ENCODE assay signal across 14 cellular contexts in the genomic region with DNA sequence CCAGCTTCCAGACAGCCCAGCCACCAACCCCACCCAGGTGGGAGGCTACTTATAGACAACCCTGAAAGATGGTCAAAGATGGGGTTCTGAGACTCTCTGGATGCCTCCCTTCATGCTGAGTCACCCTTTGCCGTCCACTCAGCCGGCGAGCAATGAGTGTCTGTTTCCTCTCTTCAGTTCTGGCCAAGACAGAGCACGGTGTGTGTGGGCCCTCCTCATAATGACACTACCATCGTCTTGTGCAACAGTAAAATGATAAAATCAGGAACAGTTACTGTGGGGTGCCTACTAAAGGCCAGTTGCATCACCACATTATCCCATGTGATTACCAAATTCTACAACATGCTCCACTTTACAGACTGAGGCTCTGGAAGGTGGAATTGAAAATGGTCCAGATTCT. TPM values are rescaled to one million over a fixed set of nuclear protein-coding genes. Genes with fewer than 3 reads are reported as not detected.
DNase-seq lines count a peak whose midpoint lies in the region; ATAC-seq and TF ChIP-seq lines count a peak whose summit lies in the region.
"Had no signal": no experiment of that assay in that cellular context is flagged by ENCODE, and none has a peak within 500 bp of the region (broad histone marks: within the 10 kb centered on the region; RNA-seq: fewer than 3 reads in every experiment).

No MANE protein-coding gene starts in this region.

- H3K4me3 Mint-ChIP-seq in MCF 10A (ENCODE audit: unreplicated experiment) = peak overlapping the region; percentile 21

- ATAC-seq in gastroesophageal sphincter (peak; percentile 77), HG02852 (IDR thresholded peaks at IDR 0.05; ENCODE audit: unreplicated experiment) (no peak)
- ATAC-seq: foreskin keratinocyte had no signal

- DNase-seq in MCF 10A (ENCODE audit: unreplicated experiment) (peak; percentile 95), breast epithelium (ENCODE audit: low spot score in 2 of 2) (no peak), SKM-1 (lab: John Stamatoyannopoulos, UW; ENCODE audit: unreplicated experiment) (peak; percentile 20), NCI-H526 (lab: John Stamatoyannopoulos, UW) (no peak), SHP77 treated with DMSO at 0.1 percent for 48 hours (lab: John Stamatoyannopoulos, UW) (no peak)
- no peak for DNase-seq in central memory CD4-positive, alpha-beta T cell
- DNase-seq: caudate nucleus, foreskin keratinocyte, NCI-H146 had no signal

- H3K27me3 ChIP-seq in breast epithelium (no peaks in the 10 kb centered on the region), gastroesophageal sphincter (no peaks in the 10 kb centered on the region)
- H3K27me3 ChIP-seq: foreskin keratinocyte had no signal

- no peaks in the 10 kb centered on the region for H3K36me3 Mint-ChIP-seq in MCF 10A (ENCODE audit: insufficient read depth, unreplicated experiment)

- CTCF ChIA-PET in MCF 10A (lab: Yijun Ruan, JAX) = no interaction called here

- intact Hi-C loops in MCF 10A (cut with micrococcal nuclease) (no loop called here), breast epithelium (cut with DNase I; ENCODE audit: low total_unique reads) (loop anchor here (2.0 kb wide), 1 partner anchor 68 kb away; no protein-coding TSS in a partner anchor)

- peaks cover 48% of the 10 kb centered on the region for H3K4me1 Mint-ChIP-seq in MCF 10A (ENCODE audit: insufficient read depth, unreplicated experiment)

- TF ChIP-seq CTCF in MCF 10A (IDR thresholded peaks at IDR 0.05; ENCODE audit: unreplicated experiment) (no peak), breast epithelium (IDR thresholded peaks at IDR 0.05) (no peak), gastroesophageal sphincter (IDR thresholded peaks at IDR 0.05) (no peak)

- no peak overlapping the region for H3K27ac Mint-ChIP-seq in MCF 10A (ENCODE audit: low read depth, unreplicated experiment)

- POLR2A ChIA-PET in MCF 10A (lab: Yijun Ruan, JAX) = no interaction called here

- TF ChIP-seq POLR2A in breast epithelium (IDR thresholded peaks at IDR 0.05) = no peak
- no peak for TF ChIP-seq POLR2A in gastroesophageal sphincter (IDR thresholded peaks at IDR 0.05)

- TF ChIP-seq EP300 in gastroesophageal sphincter (IDR thresholded peaks at IDR 0.05) = no peak

- BruUV-seq in MCF 10A (replicated peaks; lab: Mats Ljungman, UMichigan) = no TSS peak

- no peaks in the 10 kb centered on the region for H3K4me1 ChIP-seq in breast epithelium
- peaks cover 0 to 18% (median 10%) of the 10 kb centered on the region in 3 donors for H3K4me1 ChIP-seq in gastroesophageal sphincter

- H3K9me3 ChIP-seq in breast epithelium (no peaks in the 10 kb centered on the region), gastroesophageal sphincter (no peaks in the 10 kb centered on the region)
- H3K9me3 ChIP-seq: thoracic aorta had no signal

- H3K36me3 ChIP-seq in breast epithelium (no peaks in the 10 kb centered on the region), gastroesophageal sphincter (no peaks in the 10 kb centered on the region)
- H3K36me3 ChIP-seq: thoracic aorta had no signal

- no peaks in the 10 kb centered on the region for H3K9me3 Mint-ChIP-seq in MCF 10A (ENCODE audit: unreplicated experiment)

- 33 to 73% methylated on average over 2 to 5 of the region's 5 CpGs for WGBS in gastroesophageal sphincter (ENCODE audit: low coverage in 1 of 2), 2 donors

- H3K27ac ChIP-seq in breast epithelium = peak overlapping the region in 1 of 2 donors; percentile 20
- peak overlapping the region in 1 of 4 donors; percentile 29 for H3K27ac ChIP-seq in gastroesophageal sphincter
- H3K27ac ChIP-seq: 22Rv1, foreskin keratinocyte, thoracic aorta had no signal

- H3K4me3 ChIP-seq in breast epithelium = no peak overlapping the region
- no peak overlapping the region for H3K4me3 ChIP-seq in gastroesophageal sphincter
- H3K4me3 ChIP-seq: thoracic aorta had no signal

- no peaks in the 10 kb centered on the region for H3K27me3 Mint-ChIP-seq in MCF 10A (ENCODE audit: insufficient read depth, unreplicated experiment)

RNA-seq across cellular contexts. Expression of gene BDKRB1, which starts 7.0 kb away (rescaled TPM):
- total RNA-seq in MCF 10A (2022) (0.32 and 0.51 TPM in 2 replicates), breast epithelium (1 to 10 TPM in 1 of 3 donors, not detected in 2; 5.9 TPM), gastroesophageal sphincter (1 to 10 TPM in 2 of 4 donors, under 1 TPM in 1, not detected in 1; 0.50 to 7.9 (median 1.2) TPM)
- total RNA-seq: liver had no signal

RNA-seq across cellular contexts. Expression of gene BDKRB2, which starts 44.4 kb away (rescaled TPM):
- total RNA-seq in MCF 10A (2022) (1.4 and 2.8 TPM in 2 replicates), breast epithelium (1 to 10 TPM; 1.1 to 5.6 (median 4.2) TPM), gastroesophageal sphincter (10 to 100 TPM in 1 of 4 donors, 1 to 10 TPM in 3; 3.3 to 13.6 (median 8.3) TPM)

Comparison
In these comparisons a context has a peak if more than half of its experiments do, and no peak if none do; other contexts are left out.
1. DNase-seq: peak in MCF 10A (single experiment) and SKM-1 (single experiment); none in breast epithelium (0 of 2), central memory CD4-positive, alpha-beta T cell (single experiment), NCI-H526 (0 of 2) and SHP77 treated with DMSO at 0.1 percent for 48 hours (single experiment).